In the genomic region with DNA sequence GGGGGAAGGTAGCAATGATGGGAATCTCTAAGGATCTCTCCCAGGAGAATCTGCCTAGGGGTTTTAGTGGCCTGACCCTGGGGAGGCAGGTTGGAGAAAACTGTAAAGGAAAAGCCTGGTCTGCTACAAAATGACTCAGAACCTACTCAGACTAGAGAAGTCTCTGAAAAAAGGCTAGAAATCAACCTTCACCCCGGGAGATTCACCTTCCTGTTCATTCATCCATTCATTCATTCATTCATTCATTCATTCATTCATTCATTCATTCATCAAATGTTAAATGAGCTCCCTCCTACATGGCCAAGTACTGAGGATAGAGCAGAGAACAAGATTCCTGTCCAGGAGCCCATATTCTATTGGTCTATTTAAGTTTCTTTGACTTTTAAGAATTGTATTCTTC, we compare ENCODE assay signal across 16 cellular contexts. TPM values are rescaled to one million over a fixed set of nuclear protein-coding genes. Genes with fewer than 3 reads are reported as not detected.
DNase-seq lines count a peak whose midpoint lies in the region; ATAC-seq and TF ChIP-seq lines count a peak whose summit lies in the region.
"Had no signal": no experiment of that assay in that cellular context is flagged by ENCODE, and none has a peak within 500 bp of the region (broad histone marks: within the 10 kb centered on the region; RNA-seq: fewer than 3 reads in every experiment).

No MANE protein-coding gene starts in this region.

- no peak overlapping the region for H3K4me3 Mint-ChIP-seq in activated naive CD4-positive, alpha-beta T cell treated with anti-CD3 and anti-CD28 coated beads for 36 hours
- H3K4me3 Mint-ChIP-seq: B cell; CD8-positive, alpha-beta T cell; GM23338 had no signal

- H3K9ac ChIP-seq in GM23248 = no peak overlapping the region
- H3K9ac ChIP-seq: BLaER1 treated with 17β-estradiol and CSF1 and Interleukin-3, amounts not matched to agents 10 nM and 100 nM had no signal

- H3K4me1 Mint-ChIP-seq in activated naive CD4-positive, alpha-beta T cell treated with anti-CD3 and anti-CD28 coated beads for 36 hours (ENCODE audit: low read depth) = no peaks in the 10 kb centered on the region

- H3K27me3 ChIP-seq in GM23248 (replicated peaks; ENCODE audit: insufficient read depth) (no peaks in the 10 kb centered on the region; the same call in 1 of the 2 replicates), RWPE2 (ENCODE audit: insufficient read depth, poor library complexity, severe bottlenecking) (no peaks in the 10 kb centered on the region)
- H3K27me3 ChIP-seq: BLaER1 treated with 17β-estradiol and CSF1 and Interleukin-3, amounts not matched to agents 10 nM and 100 nM had no signal

- H3K36me3 ChIP-seq in GM23248 (ENCODE audit: low read depth) (no peaks in the 10 kb centered on the region), RWPE2 (ENCODE audit: low read depth) (no peaks in the 10 kb centered on the region)
- H3K36me3 ChIP-seq: BLaER1 treated with 17β-estradiol and CSF1 and Interleukin-3, amounts not matched to agents 10 nM and 100 nM had no signal

- no peaks in the 10 kb centered on the region for H3K9me2 ChIP-seq in GM23248 (ENCODE audit: insufficient read depth)

- intact Hi-C loops in activated naive CD4-positive, alpha-beta T cell treated with anti-CD3 and anti-CD28 coated beads for 36 hours (cut with micrococcal nuclease) = no loop called here

- DNase-seq in GM23248 (peak; percentile 26), RWPE2 (ENCODE audit: low spot score) (no peak), epithelial cell of esophagus (ENCODE audit: low read depth) (peak; percentile 24), GM20000 (ENCODE audit: low spot score) (no peak), middle frontal gyrus (ENCODE audit: extremely low spot score, low spot score) (no peak)
- no peak for DNase-seq in activated naive CD4-positive, alpha-beta T cell treated with anti-CD3 and anti-CD28 coated beads for 36 hours
- DNase-seq: Calu3; CD8-positive, alpha-beta T cell; DMS79 treated with DMSO at 0.1 percent for 48 hours; HCEC 1CT had no signal

- peaks cover 23% of the 10 kb centered on the region; the same call in 1 of the 2 replicates for H3F3A ChIP-seq in GM23248 (ENCODE audit: insufficient read depth)

- H3K4me3 ChIP-seq in GM23248 (no peak overlapping the region), RWPE2 (ENCODE audit: severe bottlenecking) (no peak overlapping the region), epithelial cell of esophagus (ENCODE audit: low read length) (no peak overlapping the region)
- H3K4me3 ChIP-seq: BLaER1 treated with 17β-estradiol and CSF1 and Interleukin-3, amounts not matched to agents 10 nM and 100 nM; GM23338 had no signal

- H3K79me2 ChIP-seq in GM23248 (ENCODE audit: insufficient read depth) = no peaks in the 10 kb centered on the region

- peak; percentile 43; the same call in 2 of the 3 replicates for ATAC-seq in RWPE2 (ENCODE audit: low read depth)
- ATAC-seq: CD8-positive, alpha-beta T cell; GM23338 had no signal

- CTCF ChIA-PET in activated naive CD4-positive, alpha-beta T cell treated with anti-CD3 and anti-CD28 coated beads for 36 hours (lab: Charles Lee) = no interaction called here

- 46 to 54% methylated on average over 1 of the region's 1 CpG for WGBS in GM23248 (ENCODE audit: low coverage in 1 of 2, low lambda C conversion rate in 2 of 2, missing lambda C conversion rate in 2 of 2), 2 experiments

- no peaks in the 10 kb centered on the region for H3K9me3 Mint-ChIP-seq in activated naive CD4-positive, alpha-beta T cell treated with anti-CD3 and anti-CD28 coated beads for 36 hours

- H3K27ac ChIP-seq in GM23248 = no peak overlapping the region
- peak overlapping the region; percentile 77 for H3K27ac ChIP-seq in RWPE2 (ENCODE audit: poor library complexity, severe bottlenecking)
- H3K27ac ChIP-seq: BLaER1 treated with 17β-estradiol and CSF1 and Interleukin-3, amounts not matched to agents 10 nM and 100 nM had no signal

- H3K4me2 ChIP-seq in GM23248 (ENCODE audit: unreplicated experiment) = no peak overlapping the region
- H3K4me2 ChIP-seq: BLaER1 treated with 17β-estradiol and CSF1 and Interleukin-3, amounts not matched to agents 10 nM and 100 nM; GM23338 had no signal

- peaks cover 17% of the 10 kb centered on the region for H3K36me3 Mint-ChIP-seq in activated naive CD4-positive, alpha-beta T cell treated with anti-CD3 and anti-CD28 coated beads for 36 hours (ENCODE audit: low read depth)

- no peak overlapping the region for H3K27ac Mint-ChIP-seq in activated naive CD4-positive, alpha-beta T cell treated with anti-CD3 and anti-CD28 coated beads for 36 hours
- H3K27ac Mint-ChIP-seq: B cell; CD8-positive, alpha-beta T cell; GM23338 had no signal

- no peaks in the 10 kb centered on the region for H3K27me3 Mint-ChIP-seq in activated naive CD4-positive, alpha-beta T cell treated with anti-CD3 and anti-CD28 coated beads for 36 hours (ENCODE audit: low read depth)
- H3K27me3 Mint-ChIP-seq: B cell had no signal

- no peaks in the 10 kb centered on the region for H3K9me3 ChIP-seq in GM23248 (ENCODE audit: low read depth)
- no peaks in the 10 kb centered on the region for H3K9me3 ChIP-seq in RWPE2 (ENCODE audit: severe bottlenecking)

- no peak overlapping the region for H2AFZ ChIP-seq in GM23248

- H3K4me1 ChIP-seq in GM23248 (ENCODE audit: insufficient read depth) (peaks cover 19% of the 10 kb centered on the region), RWPE2 (ENCODE audit: insufficient read depth, poor library complexity, severe bottlenecking) (peaks cover 21% of the 10 kb centered on the region)

- TF ChIP-seq CTCF in RWPE2 (IDR thresholded peaks at IDR 0.05; ENCODE audit: poor library complexity, severe bottlenecking) = no peak
- no peak for TF ChIP-seq CTCF in epithelial cell of esophagus (IDR thresholded peaks at IDR 0.05; ENCODE audit: insufficient read depth, low read depth, low read length, missing control alignments)
- TF ChIP-seq CTCF in GM20000 (IDR thresholded peaks at IDR 0.05; ENCODE audit: extremely low read depth, missing control alignments) = no peak

- in situ Hi-C loops in GM23248 (cut with MboI) = no loop called here

- H4K20me1 ChIP-seq in GM23248 (ENCODE audit: insufficient read depth) = no peaks in the 10 kb centered on the region
- H4K20me1 ChIP-seq: BLaER1 treated with 17β-estradiol and CSF1 and Interleukin-3, amounts not matched to agents 10 nM and 100 nM had no signal

RNA-seq across cellular contexts. Expression of a gene that starts 8.9 kb away (rescaled TPM):
- total RNA-seq in GM23248 (2014; rRNA removed; shearing (Covaris generic)) = not detected in 2 replicates
- polyA plus RNA-seq in GM23248 (2016; fragmentation: Nextera tagmentation; extraction: Ambion mirVana) = not detected in 2 replicates
- under 1 TPM in 1 of 2 experiments, not detected in 1; 0.07 TPM for total RNA-seq in activated naive CD4-positive, alpha-beta T cell treated with anti-CD3 and anti-CD28 coated beads for 36 hours
- total RNA-seq: A172, G401, HT-29 had no signal

Comparison
In these comparisons a context has a peak if more than half of its experiments do, and no peak if none do; other contexts are left out.
1. DNase-seq: peak in GM23248 (single experiment) and epithelial cell of esophagus (single experiment); none in RWPE2 (single experiment), GM20000 (single experiment), activated naive CD4-positive, alpha-beta T cell treated with anti-CD3 and anti-CD28 coated beads for 36 hours (single experiment) and middle frontal gyrus (single experiment).